ENCODE assay signal across 8 cellular contexts in the genomic region with DNA sequence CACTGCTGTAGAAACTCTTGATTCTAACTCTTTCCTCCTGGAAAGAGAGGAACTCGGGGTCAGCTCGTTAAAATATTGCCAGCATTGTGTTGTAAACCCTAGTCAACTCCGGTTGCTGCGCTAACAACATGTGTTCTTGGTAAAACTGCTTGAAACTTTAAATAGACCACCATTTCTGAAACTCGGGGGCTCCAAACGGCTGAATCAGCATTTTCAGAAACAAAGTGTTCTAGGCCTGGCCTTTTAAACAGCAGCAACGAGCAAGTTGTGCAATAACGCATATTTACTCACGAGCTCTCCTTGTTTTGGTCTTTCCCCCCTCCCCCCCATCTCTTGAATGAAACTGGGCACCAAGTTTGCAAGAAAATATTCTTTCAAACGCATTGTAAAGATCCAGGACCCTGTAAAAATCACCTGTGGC. TPM values are rescaled to one million over a fixed set of nuclear protein-coding genes. Genes with fewer than 3 reads are reported as not detected.
DNase-seq lines count a peak whose midpoint lies in the region; ATAC-seq and TF ChIP-seq lines count a peak whose summit lies in the region.

No MANE protein-coding gene starts in this region.

- H3K27me3 ChIP-seq in HCT116 (ENCODE audit: insufficient read depth, low read length): peaks cover 8% of the 10 kb centered on the region; the same call in 1 of the 2 replicates

- H3K9me3 ChIP-seq in HCT116 (ENCODE audit: control insufficient read depth in 1 of 2, insufficient read depth in 1 of 2, low read depth in 1 of 2, low read length in 2 of 2): no peaks in the 10 kb centered on the region; a peak in 1 of 4 replicates

- no peaks in the 10 kb centered on the region; the same call in 1 of the 2 replicates for H3K79me2 ChIP-seq in HCT116 (ENCODE audit: insufficient read depth, low read length)

- RAD21 ChIA-PET in HCT116 (lab: Charles Lee; ENCODE audit: low non-redundant PET in 1 of 2, low total read pairs in 2 of 2, uncharacterized antibody in 2 of 2, unreplicated experiment in 2 of 2): no interaction called here

- POLR2A ChIA-PET in HCT116 (lab: Charles Lee): interaction anchor here (0.6 to 0.7 kb wide), 2 partner anchors 19 to 364 kb away, joined by 3 read pairs; no protein-coding TSS in a partner anchor

- BruUV-seq in HCT116 (replicated peaks; lab: Mats Ljungman, UMichigan): TSS peak; percentile 45

- peaks cover 11 to 13% of the 10 kb centered on the region in 2 experiments; a peak in 3 of 4 replicates for H3K4me1 ChIP-seq in HCT116 (ENCODE audit: control insufficient read depth in 1 of 2, insufficient read depth in 2 of 2, low read length in 2 of 2)

- no peaks in the 10 kb centered on the region for H3K9me2 ChIP-seq in HCT116 (ENCODE audit: insufficient read depth)

- no peak overlapping the region for H2AFZ ChIP-seq in HCT116 (ENCODE audit: low read depth, low read length, poor library complexity, severe bottlenecking)

- no peaks in the 10 kb centered on the region for H4K20me1 ChIP-seq in HCT116 (ENCODE audit: insufficient read depth)

- no peak for TF ChIP-seq POLR2A in HCT116 (IDR thresholded peaks at IDR 0.05; ENCODE audit: borderline replicate concordance, extremely low read depth, insufficient read depth, insufficient read length)

- peak overlapping the region; percentile 36; the same call in 1 of the 2 replicates for H3K9ac ChIP-seq in HCT116 (ENCODE audit: low read length)

- H3K4me3 ChIP-seq in HCT116 (replicated peaks in 1 of 2; ENCODE audit: low read depth in 1 of 2, low read length in 2 of 2) (peak overlapping the region; percentile 56 to 61), fibroblast of villous mesenchyme (ENCODE audit: low read depth, low read length) (peak overlapping the region; percentile 71)

- no peak for TF ChIP-seq RAD21 in HCT116 (IDR thresholded peaks at IDR 0.05; ENCODE audit: low read depth)

- intact Hi-C loops in HCT116 (cut with micrococcal nuclease): loop anchor here (5.0 to 10.0 kb wide), 2 partner anchors 275 to 373 kb away; no protein-coding TSS in a partner anchor
- intact Hi-C loops in sciatic nerve (cut with DNase I): no loop called here

- H3K4me2 ChIP-seq in HCT116 (ENCODE audit: low read length): peak overlapping the region; percentile 76

- CTCF ChIA-PET in HCT116 (lab: Charles Lee): no interaction called here

- DNase-seq in HCT116 (ENCODE audit: low read depth, low spot score): no peak
- peak; percentile 18 for DNase-seq in SW480 (ENCODE audit: low spot score)
- peak; percentile 76 for DNase-seq in fibroblast of villous mesenchyme (ENCODE audit: low read depth)
- no peak for DNase-seq in sciatic nerve (ENCODE audit: low spot score)
- no peak for DNase-seq in NK-92 treated with Interleukin-12 subunit alpha and Interleukin-12 subunit beta, amount 100 ng/mL, for 24 hours (lab: John Stamatoyannopoulos, UW)

- no peak for TF ChIP-seq CTCF in HCT116 (IDR thresholded peaks at IDR 0.05 in 2 of 3, conservative IDR thresholded peaks at IDR 0.05 in 1 of 3; ENCODE audit: borderline replicate concordance in 1 of 3, insufficient read depth in 1 of 3, low read depth in 2 of 3, low read length in 2 of 3)
- TF ChIP-seq CTCF in fibroblast of villous mesenchyme (IDR thresholded peaks at IDR 0.05; ENCODE audit: insufficient read depth, low read depth, low read length): no peak

- no peak for ATAC-seq in HCT116
- ATAC-seq in sciatic nerve: peak; percentile 51
- ATAC-seq in HG03095 (IDR thresholded peaks at IDR 0.05; ENCODE audit: unreplicated experiment): no peak
- no peak for ATAC-seq in GM18498 (IDR thresholded peaks at IDR 0.05; ENCODE audit: unreplicated experiment)
- no peak for ATAC-seq in HG03025 (IDR thresholded peaks at IDR 0.05; ENCODE audit: low FRiP score, unreplicated experiment)

- H3K27ac ChIP-seq in HCT116 (ENCODE audit: low read depth, low read length): peak overlapping the region; percentile 81; the same call in 1 of the 2 replicates

- H3K36me3 ChIP-seq in HCT116 (ENCODE audit: control insufficient read depth in 1 of 2, insufficient read depth in 2 of 2, low read length in 2 of 2): no peaks in the 10 kb centered on the region

TF ChIP-seq in HCT116, 20 proteins besides CTCF, POLR2A, EP300 and RAD21:
- no peak for TF ChIP-seq ZNF274 (IDR thresholded peaks at IDR 0.05; ENCODE audit: low read depth, low read length)
- TF ChIP-seq EZH2phosphoT487 (IDR thresholded peaks at IDR 0.05; ENCODE audit: borderline replicate concordance): no peak
- TF ChIP-seq YY1 (IDR thresholded peaks at IDR 0.05; ENCODE audit: extremely low read depth, insufficient replicate concordance, low read depth, low read length): no peak
- TF ChIP-seq ELF1 (IDR thresholded peaks at IDR 0.05; ENCODE audit: borderline replicate concordance, low read depth): no peak
TF ChIP-seq in HCT116: peak in this region for 0.

RNA-seq across cellular contexts. Expression of a gene that starts 9.2 kb away (rescaled TPM):
- total RNA-seq in HCT116 (2021; ENCODE audit: unreplicated experiment) (37.3 TPM), fibroblast of villous mesenchyme (23.3 and 39.3 TPM in 2 replicates), sciatic nerve (57.1 TPM)
- polyA plus RNA-seq in HCT116 (2012): 19.2 and 20.6 TPM in 2 replicates

Comparison
In these comparisons a context has a peak if more than half of its experiments do, and no peak if none do; other contexts are left out.
1. DNase-seq: peak in SW480 (single experiment) and fibroblast of villous mesenchyme (single experiment); none in HCT116 (single experiment), sciatic nerve (single experiment) and NK-92 treated with Interleukin-12 subunit alpha and Interleukin-12 subunit beta, amount 100 ng/mL, for 24 hours (single experiment).